In genomic region chr16:10045291-10045775, GRCh38 we compare ENCODE assay signal across 27 cellular contexts.
"Had no signal": no experiment of that assay in that cellular context is flagged by ENCODE, and none has a peak within 500 bp of the region (broad histone marks: within the 10 kb centered on the region; RNA-seq: fewer than 3 reads in every experiment).

No MANE protein-coding gene starts in this region.

- H3K27ac ChIP-seq: ascending aorta, breast epithelium, colonic mucosa, epithelial cell of prostate, esophagus squamous epithelium, heart left ventricle had no signal

- H3K27me3 ChIP-seq: ascending aorta, colonic mucosa had no signal

- H3K4me3 ChIP-seq: ascending aorta, breast epithelium, colonic mucosa, esophagus squamous epithelium, heart left ventricle had no signal

- H3K4me1 ChIP-seq: ascending aorta, breast epithelium, colonic mucosa, esophagus squamous epithelium, heart left ventricle had no signal

- DNase-seq: activated CD4-positive, alpha-beta memory T cell treated with anti-CD3 and anti-CD28 coated beads for 36 hours; activated CD4-positive, alpha-beta T cell treated with anti-CD3 and anti-CD28 coated beads for 36 hours; activated CD4-positive, alpha-beta T cell treated with anti-CD3 and anti-CD28 coated beads, Interleukin-2, amount 10 ng/mL, durations not matched to agents 24 days and 14 days; activated CD4-positive, CD25-positive, alpha-beta regulatory T cell; activated CD4-positive, CD25-positive, alpha-beta regulatory T cell treated with anti-CD3 and anti-CD28 coated beads, Interleukin-2, amount 50 U/mL, for 72 hours; activated CD8-positive, alpha-beta memory T cell treated with anti-CD3 and anti-CD28 coated beads, Interleukin-2, amount 10 ng/mL, durations not matched to agents 7 days and 5 days; activated CD8-positive, alpha-beta memory T cell treated with anti-CD3 and anti-CD28 coated beads, Interleukin-2, amount 50 U/mL, for 4 hours; activated CD8-positive, alpha-beta T cell treated with anti-CD3 and anti-CD28 coated beads, Interleukin-2, amount 10 ng/mL, durations not matched to agents 7 days and 5 days; activated effector memory CD4-positive, alpha-beta T cell treated with anti-CD3 and anti-CD28 coated beads, Interleukin-2, amount 50 U/mL, for 16 hours; activated naive CD4-positive, alpha-beta T cell treated with anti-CD3 and anti-CD28 coated beads for 36 hours; activated naive CD8-positive, alpha-beta T cell treated with anti-CD3 and anti-CD28 coated beads for 36 hours; activated naive CD8-positive, alpha-beta T cell treated with anti-CD3 and anti-CD28 coated beads, Interleukin-2, amount 50 U/mL, for 24 hours; activated T-cell treated with anti-CD3 and anti-CD28 coated beads, Interleukin-2, amount 50 U/mL, for 1 hour; activated T-cell treated with anti-CD3 and anti-CD28 coated beads, Interleukin-2, amount 50 U/mL, for 48 hours; colonic mucosa; effector CD8-positive, alpha-beta T cell; esophagus squamous epithelium; foreskin fibroblast; glutamatergic neuron; heart left ventricle; T-helper 2 cell had no signal

- FAIRE-seq: endometrium, endothelial cell of umbilical vein, frontal cortex had no signal

- H3K36me3 ChIP-seq: ascending aorta, breast epithelium, colonic mucosa, esophagus squamous epithelium, heart left ventricle had no signal

- H3K9me3 ChIP-seq: ascending aorta, breast epithelium, colonic mucosa, esophagus squamous epithelium had no signal

- ATAC-seq: activated CD4-positive, alpha-beta T cell treated with anti-CD3 and anti-CD28 coated beads for 36 hours; activated CD8-positive, alpha-beta memory T cell treated with anti-CD3 and anti-CD28 coated beads, Interleukin-2, amount 10 ng/mL, durations not matched to agents 7 days and 5 days; activated CD8-positive, alpha-beta T cell treated with anti-CD3 and anti-CD28 coated beads, Interleukin-2, amount 10 ng/mL, durations not matched to agents 7 days and 5 days; activated naive CD8-positive, alpha-beta T cell treated with anti-CD3 and anti-CD28 coated beads, Interleukin-2, amount 50 U/mL, for 24 hours; heart left ventricle had no signal
